1 cellular context compared by ENCODE assay signal in genomic region chr9:114341152-114341830, GRCh38.
TF ChIP-seq lines count a peak whose summit lies in the region.

No MANE protein-coding gene starts in this region.

TF ChIP-seq in HEK293T, 16 proteins besides CTCF, POLR2A, EP300 and RAD21 (continued from another document):
- TF ChIP-seq SP1 (IDR thresholded peaks at IDR 0.05) = no peak
TF ChIP-seq in HEK293T: peak in this region for 0.
